ENCODE assay signal across 18 cellular contexts in the genomic region with DNA sequence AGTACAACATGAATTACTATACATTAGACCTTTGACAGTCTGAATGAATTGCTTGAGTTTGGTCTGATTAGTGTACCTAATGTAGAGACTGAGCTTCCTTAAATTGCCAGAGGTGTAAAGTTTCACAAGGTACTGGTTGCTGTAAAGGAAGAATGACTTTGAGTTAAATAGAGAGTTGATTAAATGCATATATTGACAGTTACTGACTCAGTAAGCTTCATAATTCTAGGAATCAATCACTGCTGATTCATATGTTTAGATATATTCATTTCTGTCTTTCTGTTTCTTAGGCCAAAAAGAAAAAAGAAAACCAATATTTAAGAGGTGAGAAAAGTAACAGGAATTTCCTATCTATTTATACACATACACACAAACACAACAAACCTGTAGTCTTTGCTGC. TPM values are rescaled to one million over a fixed set of nuclear protein-coding genes. Genes with fewer than 3 reads are reported as not detected.
A peak's percentile ranks its signal among the peaks of the same experiment; 100 is the strongest.
DNase-seq lines count a peak whose midpoint lies in the region; ATAC-seq and TF ChIP-seq lines count a peak whose summit lies in the region.
"Had no signal": no experiment of that assay in that cellular context is flagged by ENCODE, and none has a peak within 500 bp of the region (broad histone marks: within the 10 kb centered on the region; RNA-seq: fewer than 3 reads in every experiment).

No MANE protein-coding gene starts in this region.

- TF ChIP-seq POLR2A in gastrocnemius medialis (IDR thresholded peaks at IDR 0.05), result no peak

- POLR2A ChIA-PET in activated CD4-positive, alpha-beta memory T cell treated with anti-CD3 and anti-CD28 coated beads for 36 hours (lab: Charles Lee), result interaction anchor here (0.6 to 1.7 kb wide), 7 partner anchors 15 to 118 kb away, joined by 3 to 11 read pairs (median 4); a partner anchor contains a TSS

- no peaks in the 10 kb centered on the region for H3K9me3 Mint-ChIP-seq in activated CD4-positive, alpha-beta memory T cell treated with anti-CD3 and anti-CD28 coated beads for 36 hours
- H3K9me3 Mint-ChIP-seq: CD4-positive, alpha-beta memory T cell had no signal

- CTCF ChIA-PET in activated CD4-positive, alpha-beta memory T cell treated with anti-CD3 and anti-CD28 coated beads for 36 hours (lab: Charles Lee), result interaction anchor here (0.7 to 2.7 kb wide), 7 partner anchors 9 to 162 kb away, joined by 3 to 22 read pairs (median 3); a partner anchor contains a TSS

- no peak for TF ChIP-seq CTCF in GM13976 (IDR thresholded peaks at IDR 0.05; ENCODE audit: borderline replicate concordance, control extremely low read depth, extremely low read depth, insufficient read depth, missing control alignments)
- TF ChIP-seq CTCF in gastrocnemius medialis (IDR thresholded peaks at IDR 0.05 in 4 of 5, conservative IDR thresholded peaks at IDR 0.05 in 1 of 5), result no peak

- no peaks in the 10 kb centered on the region for H3K27me3 ChIP-seq in gastrocnemius medialis
- H3K27me3 ChIP-seq: pancreas had no signal

- ATAC-seq in GM18873 (IDR thresholded peaks at IDR 0.05; ENCODE audit: low FRiP score, unreplicated experiment) (peak; percentile 40), HG02840 (IDR thresholded peaks at IDR 0.05; ENCODE audit: low FRiP score, unreplicated experiment) (peak; percentile 51), gastrocnemius medialis (no peak)
- ATAC-seq: Right ventricle myocardium inferior had no signal

- peaks cover 33% of the 10 kb centered on the region for H3K27me3 Mint-ChIP-seq in activated CD4-positive, alpha-beta memory T cell treated with anti-CD3 and anti-CD28 coated beads for 36 hours

- DNase-seq in GM13976 (ENCODE audit: low spot score), result peak; percentile 40
- no peak for DNase-seq in activated CD4-positive, alpha-beta memory T cell treated with anti-CD3 and anti-CD28 coated beads for 36 hours
- DNase-seq in gastrocnemius medialis, result no peak
- no peak for DNase-seq in NCI-H2196 (lab: John Stamatoyannopoulos, UW; ENCODE audit: unreplicated experiment)
- DNase-seq in globus pallidus (ENCODE audit: low spot score), result no peak
- DNase-seq in DMS79 (lab: John Stamatoyannopoulos, UW), result no peak
- DNase-seq: activated CD4-positive, alpha-beta T cell treated with anti-CD3 and anti-CD28 coated beads for 1 hour; CD4-positive, alpha-beta memory T cell; dorsolateral prefrontal cortex; NCI-H2029 treated with DMSO at 0.1 percent for 48 hours; stimulated activated CD4-positive, alpha-beta T cell treated with anti-CD3 and anti-CD28 coated beads, Interleukin-1b, Interleukin-23, amount 100 ng/mL, for 48 hours; substantia nigra had no signal

- H3K4me3 Mint-ChIP-seq in activated CD4-positive, alpha-beta memory T cell treated with anti-CD3 and anti-CD28 coated beads for 36 hours, result no peak overlapping the region
- H3K4me3 Mint-ChIP-seq: CD4-positive, alpha-beta memory T cell had no signal

- H3K36me3 Mint-ChIP-seq in activated CD4-positive, alpha-beta memory T cell treated with anti-CD3 and anti-CD28 coated beads for 36 hours, result no peaks in the 10 kb centered on the region
- H3K36me3 Mint-ChIP-seq: CD4-positive, alpha-beta memory T cell had no signal

- no peak overlapping the region for H3K4me3 ChIP-seq in gastrocnemius medialis
- H3K4me3 ChIP-seq: dorsolateral prefrontal cortex, pancreas had no signal

- no peaks in the 10 kb centered on the region for H3K4me1 ChIP-seq in gastrocnemius medialis

- peaks cover 62% of the 10 kb centered on the region for H3K4me1 Mint-ChIP-seq in activated CD4-positive, alpha-beta memory T cell treated with anti-CD3 and anti-CD28 coated beads for 36 hours (ENCODE audit: low read depth)

- no peaks in the 10 kb centered on the region for H3K9me3 ChIP-seq in gastrocnemius medialis
- H3K9me3 ChIP-seq: pancreas had no signal

- intact Hi-C loops in activated CD4-positive, alpha-beta memory T cell treated with anti-CD3 and anti-CD28 coated beads for 36 hours (cut with micrococcal nuclease), result loop anchor here (1.0 to 5.0 kb wide), 7 partner anchors 16 to 1529 kb away; a partner anchor contains a TSS
- intact Hi-C loops in gastrocnemius medialis (cut with DNase I; ENCODE audit: low total_unique reads), result no loop called here

- peak overlapping the region; percentile 62 for H3K27ac Mint-ChIP-seq in activated CD4-positive, alpha-beta memory T cell treated with anti-CD3 and anti-CD28 coated beads for 36 hours
- H3K27ac Mint-ChIP-seq: CD4-positive, alpha-beta memory T cell had no signal

- no peak overlapping the region for H3K27ac ChIP-seq in gastrocnemius medialis
- H3K27ac ChIP-seq: dorsolateral prefrontal cortex, pancreas had no signal

- in situ Hi-C loops in GM13976 (cut with MboI; ENCODE audit: low sequenced_read_pairs, unreplicated experiment), result no loop called here
- in situ Hi-C loops in gastrocnemius medialis (cut with MboI; ENCODE audit: low sequenced_read_pairs in 4 of 4), result no loop called here

- H3K36me3 ChIP-seq in gastrocnemius medialis, result no peaks in the 10 kb centered on the region
- H3K36me3 ChIP-seq: pancreas had no signal

RNA-seq across cellular contexts. Expression of a gene that starts 16.2 kb away (rescaled TPM):
- total RNA-seq in activated CD4-positive, alpha-beta memory T cell treated with anti-CD3 and anti-CD28 coated beads for 36 hours, result under 1 TPM in 1 of 2 experiments, not detected in 1; 0.36 TPM
- total RNA-seq in gastrocnemius medialis, result 10 to 100 TPM; 55.2 to 91.0 (median 83.4) TPM
- total RNA-seq: CD4-positive, alpha-beta memory T cell had no signal

RNA-seq across cellular contexts. Expression of a gene that starts 22.4 kb away (rescaled TPM):
- not detected for total RNA-seq in activated CD4-positive, alpha-beta memory T cell treated with anti-CD3 and anti-CD28 coated beads for 36 hours
- total RNA-seq in gastrocnemius medialis, result not detected
- total RNA-seq: CD4-positive, alpha-beta memory T cell; lower leg skin; Right ventricle myocardium inferior had no signal

RNA-seq across cellular contexts. Expression of a gene that starts 35.0 kb away (rescaled TPM):
- under 1 TPM; 0.36 to 0.51 TPM for total RNA-seq in activated CD4-positive, alpha-beta memory T cell treated with anti-CD3 and anti-CD28 coated beads for 36 hours
- total RNA-seq in gastrocnemius medialis, result under 1 TPM in 1 of 4 donors, not detected in 3; 0.97 TPM
- total RNA-seq: Right ventricle myocardium inferior had no signal

RNA-seq across cellular contexts. Expression of a gene that starts 51.0 kb away (rescaled TPM):
- total RNA-seq in activated CD4-positive, alpha-beta memory T cell treated with anti-CD3 and anti-CD28 coated beads for 36 hours, result under 1 TPM; 0.10 to 0.14 TPM
- 1 to 10 TPM in 1 of 4 donors, under 1 TPM in 2, not detected in 1; 0.40 to 1.6 (median 0.46) TPM for total RNA-seq in gastrocnemius medialis
- total RNA-seq: glomerular endothelial cell had no signal

Comparison
In these comparisons a context has a peak if more than half of its experiments do, and no peak if none do; other contexts are left out.
1. ATAC-seq: peak in GM18873 (single experiment) and HG02840 (single experiment); none in gastrocnemius medialis (0 of 2).
2. RNA of a gene that starts 16.2 kb away (total RNA-seq): 55.2 to 91.0 TPM in gastrocnemius medialis; 0.36 TPM in activated CD4-positive, alpha-beta memory T cell treated with anti-CD3 and anti-CD28 coated beads for 36 hours; every median in the first group is over 10 times any median in the second.